ENCODE assay signal across 29 cellular contexts in genomic region chr3:4399476-4399875, GRCh38.
"Had no signal": no experiment of that assay in that cellular context is flagged by ENCODE, and none has a peak within 500 bp of the region (broad histone marks: within the 10 kb centered on the region; RNA-seq: fewer than 3 reads in every experiment).

No MANE protein-coding gene starts in this region.

- ATAC-seq: activated CD4-positive, alpha-beta T cell treated with anti-CD3 and anti-CD28 coated beads for 36 hours; activated naive CD4-positive, alpha-beta T cell treated with anti-CD3 and anti-CD28 coated beads, Interleukin-2, amount 50 U/mL, for 72 hours; effector memory CD8-positive, alpha-beta T cell; T-helper 17 cell had no signal

- H3K27me3 Mint-ChIP-seq: activated CD4-positive, alpha-beta memory T cell treated with anti-CD3 and anti-CD28 coated beads for 36 hours; activated CD4-positive, alpha-beta T cell treated with anti-CD3 and anti-CD28 coated beads for 36 hours; activated CD4-positive, alpha-beta T cell treated with anti-CD3 and anti-CD28 coated beads, Interleukin-2, amount 10 ng/mL, durations not matched to agents 24 days and 14 days; activated naive CD4-positive, alpha-beta T cell treated with anti-CD3 and anti-CD28 coated beads, Interleukin-2, amount 10 ng/mL, durations not matched to agents 7 days and 5 days; activated naive CD8-positive, alpha-beta T cell treated with anti-CD3 and anti-CD28 coated beads, Interleukin-2, amount 10 ng/mL, durations not matched to agents 7 days and 5 days; brain; central memory CD8-positive, alpha-beta T cell; effector memory CD8-positive, alpha-beta T cell; T-helper 17 cell had no signal

- H3K27ac Mint-ChIP-seq: activated CD4-positive, alpha-beta memory T cell treated with anti-CD3 and anti-CD28 coated beads for 36 hours; activated CD4-positive, alpha-beta T cell treated with anti-CD3 and anti-CD28 coated beads for 36 hours; activated CD4-positive, alpha-beta T cell treated with anti-CD3 and anti-CD28 coated beads, Interleukin-2, amount 10 ng/mL, durations not matched to agents 24 days and 14 days; activated naive CD4-positive, alpha-beta T cell treated with anti-CD3 and anti-CD28 coated beads, Interleukin-2, amount 10 ng/mL, durations not matched to agents 7 days and 5 days; activated naive CD4-positive, alpha-beta T cell treated with anti-CD3 and anti-CD28 coated beads, Interleukin-2, amount 50 U/mL, for 72 hours; activated naive CD8-positive, alpha-beta T cell treated with anti-CD3 and anti-CD28 coated beads, Interleukin-2, amount 10 ng/mL, durations not matched to agents 7 days and 5 days; effector memory CD8-positive, alpha-beta T cell; T-helper 17 cell; T-helper 2 cell treated with Interferon-gamma antibody and Interleukin-4, amounts not matched to agents 5 μg/mL and 100 μg/mL, for 36 hours had no signal

- H3K27ac ChIP-seq: ascending aorta, breast epithelium, cardiac muscle cell, coronary artery, epithelial cell of prostate, WERI-Rb-1 had no signal

- H3K27me3 ChIP-seq: ascending aorta, breast epithelium, cardiac muscle cell had no signal

- H3K4me1 ChIP-seq: ascending aorta, breast epithelium had no signal

- H3K36me3 ChIP-seq: breast epithelium, cardiac muscle cell, WERI-Rb-1 had no signal

- H3K9me3 Mint-ChIP-seq: activated CD4-positive, alpha-beta memory T cell treated with anti-CD3 and anti-CD28 coated beads for 36 hours; activated naive CD4-positive, alpha-beta T cell treated with anti-CD3 and anti-CD28 coated beads, Interleukin-2, amount 10 ng/mL, durations not matched to agents 7 days and 5 days; activated naive CD4-positive, alpha-beta T cell treated with anti-CD3 and anti-CD28 coated beads, Interleukin-2, amount 50 U/mL, for 72 hours; brain; central memory CD8-positive, alpha-beta T cell; effector memory CD8-positive, alpha-beta T cell; T-helper 2 cell treated with Interferon-gamma antibody and Interleukin-4, amounts not matched to agents 5 μg/mL and 100 μg/mL, for 36 hours had no signal

- DNase-seq: activated CD4-positive, alpha-beta memory T cell treated with anti-CD3 and anti-CD28 coated beads for 36 hours; activated CD4-positive, alpha-beta T cell treated with anti-CD3 and anti-CD28 coated beads for 36 hours; activated CD4-positive, alpha-beta T cell treated with anti-CD3 and anti-CD28 coated beads, Interleukin-2, amount 10 ng/mL, durations not matched to agents 24 days and 14 days; activated CD4-positive, CD25-positive, alpha-beta regulatory T cell; activated CD4-positive, CD25-positive, alpha-beta regulatory T cell treated with anti-CD3 and anti-CD28 coated beads, Interleukin-2, amount 50 U/mL, for 72 hours; activated CD8-positive, alpha-beta memory T cell treated with anti-CD3 and anti-CD28 coated beads for 24 hours; activated gamma-delta T cell; activated naive CD4-positive, alpha-beta T cell; activated naive CD4-positive, alpha-beta T cell treated with anti-CD3 and anti-CD28 coated beads, Interleukin-2, amount 10 ng/mL, durations not matched to agents 7 days and 5 days; activated naive CD8-positive, alpha-beta T cell treated with anti-CD3 and anti-CD28 coated beads, Interleukin-2, amount 10 ng/mL, durations not matched to agents 7 days and 5 days; activated T-cell treated with anti-CD3 and anti-CD28 coated beads, Interleukin-2, amount 50 U/mL, for 1 hour; activated T-cell treated with anti-CD3 and anti-CD28 coated beads, Interleukin-2, amount 50 U/mL, for 48 hours; dermis blood vessel endothelial cell; effector CD4-positive, alpha-beta T cell; effector memory CD8-positive, alpha-beta T cell; foreskin fibroblast; T-helper 1 cell; T-helper 17 cell; T1000; WERI-Rb-1 had no signal

- H3K4me3 Mint-ChIP-seq: activated CD4-positive, alpha-beta memory T cell treated with anti-CD3 and anti-CD28 coated beads for 36 hours; activated CD4-positive, alpha-beta T cell treated with anti-CD3 and anti-CD28 coated beads for 36 hours; activated CD4-positive, alpha-beta T cell treated with anti-CD3 and anti-CD28 coated beads, Interleukin-2, amount 10 ng/mL, durations not matched to agents 24 days and 14 days; activated naive CD4-positive, alpha-beta T cell treated with anti-CD3 and anti-CD28 coated beads, Interleukin-2, amount 10 ng/mL, durations not matched to agents 7 days and 5 days; activated naive CD8-positive, alpha-beta T cell treated with anti-CD3 and anti-CD28 coated beads, Interleukin-2, amount 10 ng/mL, durations not matched to agents 7 days and 5 days; brain; central memory CD8-positive, alpha-beta T cell; effector memory CD8-positive, alpha-beta T cell; T-helper 17 cell; T-helper 2 cell treated with Interferon-gamma antibody and Interleukin-4, amounts not matched to agents 5 μg/mL and 100 μg/mL, for 36 hours had no signal

- H3K4me1 Mint-ChIP-seq: brain had no signal

- H3K9me3 ChIP-seq: ascending aorta, breast epithelium had no signal

- H3K4me3 ChIP-seq: ascending aorta, breast epithelium, cardiac muscle cell, coronary artery had no signal
